ENCODE assay signal across 7 cellular contexts in the genomic region with DNA sequence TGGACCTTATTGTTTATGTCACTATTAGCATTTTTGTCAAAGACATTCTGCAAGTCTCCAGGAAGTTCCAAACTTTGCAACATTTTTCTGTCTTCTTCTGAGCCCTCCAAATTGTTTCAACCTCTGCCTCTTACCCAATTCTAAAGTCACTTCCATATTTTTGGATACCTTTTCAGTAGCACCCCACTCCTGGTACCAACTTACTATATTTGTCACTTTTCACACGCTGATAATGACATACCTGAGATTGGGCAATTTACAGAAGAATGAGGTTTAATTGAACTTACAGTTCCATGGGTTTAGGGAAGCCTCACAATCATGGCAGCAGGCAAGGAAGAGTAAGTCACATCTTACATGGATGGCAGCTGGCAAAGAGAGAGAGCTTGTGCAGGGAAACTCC.
"Had no signal": no experiment of that assay in that cellular context is flagged by ENCODE, and none has a peak within 500 bp of the region (broad histone marks: within the 10 kb centered on the region; RNA-seq: fewer than 3 reads in every experiment).

No MANE protein-coding gene starts in this region.

- FAIRE-seq: HepG2, HTR-8/SVneo had no signal

- ATAC-seq: HepG2 had no signal

- H3K27ac ChIP-seq: HL-60, KMS-11 had no signal

- H3K4me2 ChIP-seq: KMS-11 had no signal

- H3K9ac ChIP-seq: KMS-11 had no signal

- DNase-seq: IMR-90, KBM-7, KG1 had no signal
